ENCODE assay signal across 18 cellular contexts in the genomic region with DNA sequence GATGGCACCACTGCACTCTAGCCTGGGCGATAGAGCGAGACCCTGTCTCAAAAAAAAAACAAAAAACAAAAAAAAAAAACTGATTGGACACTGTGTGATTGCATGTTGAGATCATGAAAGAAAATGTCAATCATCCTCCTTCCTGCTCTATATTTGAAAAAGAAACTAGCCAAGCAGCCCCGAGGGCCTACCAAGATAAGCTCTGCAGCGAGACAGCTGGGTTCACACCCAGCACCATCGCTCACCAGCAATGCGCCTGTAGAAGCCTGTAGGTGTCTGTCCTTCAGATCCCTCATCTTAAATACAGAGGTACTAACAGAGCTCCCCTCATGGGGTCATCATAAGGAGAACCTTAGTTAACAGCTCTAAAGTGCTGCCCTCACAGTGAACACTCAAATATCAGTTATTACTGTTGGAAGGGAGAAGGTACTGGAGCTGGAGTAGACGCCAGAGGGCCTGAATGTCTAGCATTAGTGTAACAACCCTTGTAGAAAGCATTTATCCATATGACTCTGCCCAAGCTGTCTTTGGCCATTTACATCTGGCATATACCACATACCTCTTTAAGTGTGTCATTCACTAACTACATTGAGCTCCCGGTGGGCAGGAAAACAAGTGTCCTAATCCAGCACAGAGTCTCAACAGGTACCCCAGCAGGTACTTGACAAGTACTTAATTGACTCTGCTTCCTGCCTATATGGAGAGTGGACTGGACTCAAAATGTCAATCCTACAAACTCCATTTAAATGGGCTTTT. TPM values are rescaled to one million over a fixed set of nuclear protein-coding genes. Genes with fewer than 3 reads are reported as not detected.
DNase-seq lines count a peak whose midpoint lies in the region; ATAC-seq, FAIRE-seq and TF ChIP-seq lines count a peak whose summit lies in the region.
"Had no signal": no experiment of that assay in that cellular context is flagged by ENCODE, and none has a peak within 500 bp of the region (broad histone marks: within the 10 kb centered on the region; RNA-seq: fewer than 3 reads in every experiment).

No MANE protein-coding gene starts in this region.

- no peak for TF ChIP-seq POLR2A in IMR-90 (IDR thresholded peaks at IDR 0.05; ENCODE audit: low read depth, low read length)

- no peak overlapping the region for H2AFZ ChIP-seq in IMR-90 (replicated peaks; ENCODE audit: low read length, poor library complexity)
- no peak overlapping the region for H2AFZ ChIP-seq in trophoblast cell (ENCODE audit: insufficient read depth, low read length, poor library complexity)

- H4K5ac ChIP-seq in IMR-90 (ENCODE audit: low read depth, low read length): peak overlapping the region; percentile 58; the same call in 1 of the 2 replicates

- H4K20me1 ChIP-seq in IMR-90 (ENCODE audit: insufficient read depth, low read length): peaks cover 30% of the 10 kb centered on the region; the same call in 1 of the 2 replicates

- no peak overlapping the region for H4K91ac ChIP-seq in IMR-90 (ENCODE audit: insufficient read depth, low read depth, low read length)
- H4K91ac ChIP-seq in trophoblast cell (ENCODE audit: low read depth, low read length): peak overlapping the region; percentile 52

- dilution Hi-C loops in IMR-90 (cut with HindIII; ENCODE audit: low sequenced_read_pairs, unreplicated experiment): no loop called here

- WGBS in IMR-90 (ENCODE audit: extremely low coverage in 2 of 2, insufficient read length in 1 of 2), 2 experiments: no CpG with 5 or more reads among the region's 8 CpGs
- no CpG with 5 or more reads among the region's 8 CpGs for WGBS in trophoblast cell (ENCODE audit: extremely low coverage, insufficient coverage, insufficient read length)

- TF ChIP-seq CTCF in IMR-90 (conservative IDR thresholded peaks at IDR 0.05; ENCODE audit: low read depth, low read length) (no peak), bronchial epithelial cell (IDR thresholded peaks at IDR 0.05; ENCODE audit: insufficient read depth, low read length, severe bottlenecking) (no peak), lower lobe of right lung (IDR thresholded peaks at IDR 0.05) (no peak)

- H2BK20ac ChIP-seq in IMR-90 (ENCODE audit: low read depth, low read length): no peak overlapping the region

- ATAC-seq in IMR-90 (ENCODE audit: low read depth): no peak; the same call in 1 of the 2 replicates
- no peak for ATAC-seq in lower lobe of right lung

- H3K9me1 ChIP-seq in IMR-90 (ENCODE audit: insufficient read depth, low read length): peaks cover 17% of the 10 kb centered on the region

- H3K14ac ChIP-seq in IMR-90 (replicated peaks; ENCODE audit: low read depth, low read length) (0 out of 2 replicates have a peak overlapping the region, but pooled peaks have one; percentile 26), trophoblast cell (ENCODE audit: low read length) (no peak overlapping the region)

- no TSS peak for BruUV-seq in IMR-90 (replicated peaks; lab: Mats Ljungman, UMichigan)

- no peak overlapping the region for H2BK120ac ChIP-seq in IMR-90 (ENCODE audit: low read depth, low read length)
- no peak overlapping the region for H2BK120ac ChIP-seq in trophoblast cell (ENCODE audit: insufficient read depth, low read length, poor library complexity)

- peak; percentile 64 for FAIRE-seq in bronchial epithelial cell (lab: Jason Lieb, UNC)

- H3K4me2 ChIP-seq in IMR-90 (ENCODE audit: low read depth, low read length) (no peak overlapping the region), trophoblast cell (ENCODE audit: low read length) (no peak overlapping the region)
- H3K4me2 ChIP-seq: KMS-11 had no signal

- no peak overlapping the region for H3K27ac ChIP-seq in IMR-90 (ENCODE audit: insufficient read depth, low read length)
- H3K27ac ChIP-seq in trophoblast cell (ENCODE audit: low read depth, low read length): peak overlapping the region; percentile 72
- H3K27ac ChIP-seq in lower lobe of right lung: no peak overlapping the region
- H3K27ac ChIP-seq: 22Rv1, HL-60, KMS-11, Peyer's patch had no signal

- H3K23ac ChIP-seq in IMR-90 (ENCODE audit: low read depth, low read length) (peak overlapping the region; percentile 14; the same call in 1 of the 2 replicates), trophoblast cell (ENCODE audit: low read length) (no peak overlapping the region)

- TF ChIP-seq RAD21 in IMR-90 (IDR thresholded peaks at IDR 0.05; ENCODE audit: low read length): no peak

- H3K79me1 ChIP-seq in IMR-90 (ENCODE audit: low read depth in 1 of 2, low read length in 2 of 2): peaks cover 43 to 76% of the 10 kb centered on the region in 2 experiments
- H3K79me1 ChIP-seq in trophoblast cell (ENCODE audit: low read length): peaks cover 24% of the 10 kb centered on the region

- no peak overlapping the region for H4K12ac ChIP-seq in trophoblast cell (ENCODE audit: low read depth, low read length)

- H3K56ac ChIP-seq in IMR-90 (ENCODE audit: extremely low read depth, insufficient read depth, low read length): no peak overlapping the region

- H3K36me3 ChIP-seq in IMR-90 (ENCODE audit: control insufficient read depth, insufficient read depth, low read length): peaks cover 21% of the 10 kb centered on the region
- no peaks in the 10 kb centered on the region for H3K36me3 ChIP-seq in bronchial epithelial cell (ENCODE audit: control insufficient read depth, insufficient read depth, low read length)
- no peaks in the 10 kb centered on the region for H3K36me3 ChIP-seq in trophoblast cell (ENCODE audit: control insufficient read depth in 1 of 2, insufficient read depth in 2 of 2, low read length in 2 of 2)
- no peaks in the 10 kb centered on the region for H3K36me3 ChIP-seq in lower lobe of right lung
- H3K36me3 ChIP-seq: Peyer's patch had no signal

- DNase-seq in NCI-H146 (lab: John Stamatoyannopoulos, UW) (peak; percentile 27), NCI-H146 treated with DMSO at 0.1 percent for 48 hours (lab: John Stamatoyannopoulos, UW; ENCODE audit: unreplicated experiment) (no peak), IMR-90 (no peak), bronchial epithelial cell (ENCODE audit: low read depth) (no peak), trophoblast cell (peak; percentile 64 to 68), lower lobe of right lung (no peak), NCI-H1436 (lab: John Stamatoyannopoulos, UW) (no peak), hippocampal formation (lab: John Stamatoyannopoulos, UW) (no peak)
- DNase-seq: C1 segment of cervical spinal cord, H9, NCI-H1092 treated with DMSO at 0.1 percent for 48 hours, NCI-H1930, NCI-H774, Peyer's patch, SHP77 treated with DMSO at 0.1 percent for 48 hours had no signal

- H3K9ac ChIP-seq in IMR-90 (ENCODE audit: low read depth, low read length) (no peak overlapping the region), trophoblast cell (ENCODE audit: low read length) (no peak overlapping the region)
- H3K9ac ChIP-seq: KMS-11 had no signal

- H2BK15ac ChIP-seq in IMR-90 (ENCODE audit: low read depth, low read length): no peak overlapping the region

- no peak overlapping the region for H2AK9ac ChIP-seq in IMR-90 (replicated peaks; ENCODE audit: low read depth, low read length, poor library complexity)

- no peak overlapping the region for H2BK5ac ChIP-seq in IMR-90 (ENCODE audit: low read depth, low read length, poor library complexity, severe bottlenecking)
- peak overlapping the region; percentile 51 for H2BK5ac ChIP-seq in trophoblast cell (ENCODE audit: low read depth, low read length, poor library complexity)

- H3K4ac ChIP-seq in IMR-90 (ENCODE audit: low read depth, low read length) (no peak overlapping the region), trophoblast cell (ENCODE audit: low read depth, low read length) (no peak overlapping the region)

- H2AK5ac ChIP-seq in IMR-90 (ENCODE audit: low read depth, low read length) (no peak overlapping the region; the same call in 1 of the 2 replicates), trophoblast cell (ENCODE audit: low read length) (no peak overlapping the region)

- in situ Hi-C loops in IMR-90 (cut with MboI; ENCODE audit: low sequenced_read_pairs): no loop called here

- H3K4me3 ChIP-seq in IMR-90 (ENCODE audit: insufficient read depth, low read depth, low read length): no peak overlapping the region
- no peak overlapping the region for H3K4me3 ChIP-seq in bronchial epithelial cell (ENCODE audit: low read depth, low read length)
- H3K4me3 ChIP-seq in trophoblast cell (ENCODE audit: low read depth, low read length): no peak overlapping the region
- H3K4me3 ChIP-seq in lower lobe of right lung: no peak overlapping the region
- H3K4me3 ChIP-seq: Peyer's patch had no signal

- H2BK12ac ChIP-seq in trophoblast cell (ENCODE audit: low read length): peak overlapping the region; percentile 19

- intact Hi-C loops in IMR-90 (cut with micrococcal nuclease): no loop called here
- intact Hi-C loops in lower lobe of right lung (cut with DNase I): no loop called here

- POLR2A ChIA-PET in IMR-90 (lab: Charles Lee; ENCODE audit: unreplicated experiment): no interaction called here

- peaks cover 32% of the 10 kb centered on the region for H3K4me1 ChIP-seq in IMR-90 (ENCODE audit: control insufficient read depth, insufficient read depth, low read length)
- H3K4me1 ChIP-seq in trophoblast cell (ENCODE audit: control insufficient read depth in 1 of 2, insufficient read depth in 2 of 2, low read length in 2 of 2): peaks cover 24 to 25% of the 10 kb centered on the region in 2 experiments
- no peaks in the 10 kb centered on the region for H3K4me1 ChIP-seq in lower lobe of right lung
- H3K4me1 ChIP-seq: Peyer's patch had no signal

- no peaks in the 10 kb centered on the region for H3K27me3 ChIP-seq in IMR-90 (ENCODE audit: control insufficient read depth, insufficient read depth, low read length)
- no peaks in the 10 kb centered on the region for H3K27me3 ChIP-seq in bronchial epithelial cell (ENCODE audit: control insufficient read depth, insufficient read depth, low read length)
- no peaks in the 10 kb centered on the region for H3K27me3 ChIP-seq in trophoblast cell (ENCODE audit: insufficient read depth, low read length)
- no peaks in the 10 kb centered on the region for H3K27me3 ChIP-seq in lower lobe of right lung (ENCODE audit: low read depth)
- H3K27me3 ChIP-seq: Peyer's patch had no signal

- H3K9me3 ChIP-seq in IMR-90 (ENCODE audit: control insufficient read depth, insufficient read depth, low read length) (peaks cover 3% of the 10 kb centered on the region; the same call in 1 of the 2 replicates), trophoblast cell (ENCODE audit: insufficient read depth, low read depth, low read length) (no peaks in the 10 kb centered on the region), lower lobe of right lung (no peaks in the 10 kb centered on the region)
- H3K9me3 ChIP-seq: Peyer's patch had no signal

- no peak overlapping the region; the same call in 1 of the 2 replicates for H3K18ac ChIP-seq in IMR-90 (ENCODE audit: low read depth, low read length)
- no peak overlapping the region for H3K18ac ChIP-seq in trophoblast cell (ENCODE audit: low read length)

- CTCF ChIA-PET in IMR-90 (lab: Yijun Ruan, JAX): interaction anchor here (0.6 to 1.0 kb wide), 3 partner anchors 9 to 138 kb away, joined by 3 to 4 read pairs (median 3); no protein-coding TSS in a partner anchor

- no peaks in the 10 kb centered on the region for H3K79me2 ChIP-seq in trophoblast cell (ENCODE audit: control insufficient read depth, insufficient read depth, low read length, poor library complexity)

- H4K8ac ChIP-seq in IMR-90 (ENCODE audit: low read depth in 2 of 2, low read length in 2 of 2) (no peak overlapping the region), trophoblast cell (ENCODE audit: low read depth, low read length) (no peak overlapping the region)

RNA-seq across cellular contexts. Expression of a gene that starts 22.9 kb away (rescaled TPM):
- total RNA-seq in IMR-90 (2012; rRNA removed) (484 and 521 TPM in 2 replicates), bronchial epithelial cell (2.6 and 3.2 TPM in 2 replicates), lower lobe of right lung (156 TPM)
- polyA plus RNA-seq in IMR-90 (2012; rRNA removed): 299 and 304 TPM in 2 replicates
- 167 and 319 TPM in 2 replicates for polyA plus RNA-seq in IMR-90 (2012; cell fraction: cytosol; rRNA removed)
- 217 and 221 TPM in 2 replicates for polyA plus RNA-seq in IMR-90 (2012; cell fraction: nucleus; rRNA removed; ENCODE audit: low replicate concordance)
- 57.6 and 60.4 TPM in 2 replicates for polyA plus RNA-seq in trophoblast cell (2013)

Comparison
In these comparisons a context has a peak if more than half of its experiments do, and no peak if none do; other contexts are left out.
1. DNase-seq: peak in NCI-H146 (single experiment) and trophoblast cell (2 of 2); none in NCI-H146 treated with DMSO at 0.1 percent for 48 hours (single experiment), IMR-90 (single experiment), bronchial epithelial cell (single experiment), lower lobe of right lung (single experiment), NCI-H1436 (single experiment) and hippocampal formation (0 of 2).
2. RNA of a gene that starts 22.9 kb away (total RNA-seq): 484 to 521 TPM in IMR-90 and 156 TPM in lower lobe of right lung (single experiment); 2.6 to 3.2 TPM in bronchial epithelial cell; every median in the first group is over 10 times any median in the second.